ENCODE assay signal across 8 cellular contexts in genomic region chr10:132536964-132537712, GRCh38. TPM values are rescaled to one million over a fixed set of nuclear protein-coding genes. Genes with fewer than 3 reads are reported as not detected.
A peak's percentile ranks its signal among the peaks of the same experiment; 100 is the strongest.
DNase-seq lines count a peak whose midpoint lies in the region; ATAC-seq, FAIRE-seq and TF ChIP-seq lines count a peak whose summit lies in the region.

No MANE protein-coding gene starts in this region.

- peak overlapping the region; percentile 71 to 86 for H3K27ac ChIP-seq in kidney (ENCODE audit: low read depth in 2 of 2, low read length in 2 of 2)

- ATAC-seq in GM18907 (IDR thresholded peaks at IDR 0.05; ENCODE audit: unreplicated experiment) (peak; percentile 87), HG03139 (IDR thresholded peaks at IDR 0.05; ENCODE audit: unreplicated experiment) (peak; percentile 84)
- ATAC-seq in activated CD4-positive, CD25-positive, alpha-beta regulatory T cell treated with anti-CD3 and anti-CD28 coated beads, Interleukin-2, amount 50 U/mL, for 24 hours, result peak; percentile 87 to 88

- H3K9ac ChIP-seq in kidney (ENCODE audit: low read length in 2 of 2), result peak overlapping the region in 1 of 2 donors; percentile 77

- DNase-seq in AG08396 (ENCODE audit: low spot score) (peak; percentile 100), NCI-H2227 (lab: John Stamatoyannopoulos, UW; ENCODE audit: unreplicated experiment) (peak; percentile 95), cerebellar cortex (ENCODE audit: low spot score) (peak; percentile 100), kidney (peak; percentile 100)
- peak; percentile 100 for DNase-seq in stimulated activated CD4-positive, alpha-beta T cell treated with anti-CD3 and anti-CD28 coated beads, Interleukin-15, amount 100 ng/mL, for 1 hour (ENCODE audit: low read depth in 1 of 2, low spot score in 1 of 2)

- H3K36me3 ChIP-seq in kidney (ENCODE audit: control insufficient read depth in 1 of 2, insufficient read depth in 2 of 2, low read length in 2 of 2), result no peaks in the 10 kb centered on the region

- no peak for FAIRE-seq in kidney (lab: Jason Lieb, UNC)

- peak; percentile 15 for TF ChIP-seq CTCF in kidney (IDR thresholded peaks at IDR 0.05; ENCODE audit: borderline replicate concordance, extremely low read depth, insufficient read depth)

- H3K4me3 ChIP-seq in kidney (ENCODE audit: low read length in 2 of 2), result peak overlapping the region; percentile 58 to 66

- intact Hi-C loops in kidney (cut with DNase I), result no loop called here

- H3K4me1 ChIP-seq in kidney (ENCODE audit: control insufficient read depth in 1 of 2, insufficient read depth in 1 of 2, low read depth in 1 of 2, low read length in 2 of 2), result peaks cover 16 to 40% of the 10 kb centered on the region in 2 donors

- H3K9me3 ChIP-seq in kidney (ENCODE audit: control insufficient read depth in 1 of 2, low read length in 2 of 2), result no peaks in the 10 kb centered on the region

RNA-seq across cellular contexts. Expression of gene INPP5A, which starts 0.4 kb away (rescaled TPM):
- 40.3 TPM for total RNA-seq in kidney
- 20.8 TPM for polyA plus RNA-seq in kidney (ENCODE audit: insufficient read depth, low read depth, low replicate concordance)

Comparison
In these comparisons a context has a peak if more than half of its experiments do, and no peak if none do; other contexts are left out.
1. Peak in every context shown above with its lines: DNase-seq, ATAC-seq, H3K4me3 ChIP-seq and H3K27ac ChIP-seq.